ENCODE assay signal across 10 cellular contexts in genomic region chr16:3183445-3184139, GRCh38. TPM values are rescaled to one million over a fixed set of nuclear protein-coding genes. Genes with fewer than 3 reads are reported as not detected.
A peak's percentile ranks its signal among the peaks of the same experiment; 100 is the strongest.
DNase-seq lines count a peak whose midpoint lies in the region; ATAC-seq and TF ChIP-seq lines count a peak whose summit lies in the region.
"Had no signal": no experiment of that assay in that cellular context is flagged by ENCODE, and none has a peak within 500 bp of the region (broad histone marks: within the 10 kb centered on the region; RNA-seq: fewer than 3 reads in every experiment).

No MANE protein-coding gene starts in this region.

- peaks cover 21 to 40% (median 28%) of the 10 kb centered on the region in 4 donors for H3K4me1 Mint-ChIP-seq in naive thymus-derived CD8-positive, alpha-beta T cell

- peak; percentile 19 to 25 for ATAC-seq in naive thymus-derived CD8-positive, alpha-beta T cell
- no peak for ATAC-seq in HG02970 (IDR thresholded peaks at IDR 0.05; ENCODE audit: low FRiP score, unreplicated experiment)

- H3K4me1 ChIP-seq in BLaER1, result no peaks in the 10 kb centered on the region
- H3K4me1 ChIP-seq in OCI-LY7 (ENCODE audit: insufficient read depth, low read length, poor library complexity, severe bottlenecking), result no peaks in the 10 kb centered on the region

- peaks cover 10% of the 10 kb centered on the region; the same call in 1 of the 2 replicates for H3K36me3 ChIP-seq in BLaER1
- H3K36me3 ChIP-seq in OCI-LY7 (ENCODE audit: insufficient read depth, low read length), result no peaks in the 10 kb centered on the region

- DNase-seq in choroid plexus epithelial cell (ENCODE audit: low read depth) (no peak), T-helper 9 cell (no peak), OCI-LY7 (ENCODE audit: low spot score) (no peak), GM13977 (ENCODE audit: low spot score) (no peak)
- no peak for DNase-seq in naive thymus-derived CD8-positive, alpha-beta T cell

- H3K27me3 Mint-ChIP-seq in naive thymus-derived CD8-positive, alpha-beta T cell, result peaks cover 37 to 79% (median 68%) of the 10 kb centered on the region in 5 donors

- peaks cover 0 to 14% (median 0%) of the 10 kb centered on the region in 9 donors for H3K9me3 Mint-ChIP-seq in naive thymus-derived CD8-positive, alpha-beta T cell

- no peaks in the 10 kb centered on the region for H3K9me2 ChIP-seq in OCI-LY7 (ENCODE audit: insufficient read depth, low read length)

- peaks cover 94% of the 10 kb centered on the region for H3K27me3 ChIP-seq in BLaER1

- TF ChIP-seq CTCF in choroid plexus epithelial cell (conservative IDR thresholded peaks at IDR 0.05; ENCODE audit: low read depth, low read length) (no peak), OCI-LY7 (conservative IDR thresholded peaks at IDR 0.05; ENCODE audit: low read length) (no peak), GM13977 (IDR thresholded peaks at IDR 0.05; ENCODE audit: extremely low read depth, insufficient read depth, missing control alignments) (no peak)

- peak overlapping the region; percentile 51 for H3K4me3 ChIP-seq in BLaER1
- H3K4me3 ChIP-seq in choroid plexus epithelial cell (ENCODE audit: low read depth, low read length), result peak overlapping the region; percentile 49
- no peak overlapping the region for H3K4me3 ChIP-seq in OCI-LY7 (ENCODE audit: low read depth, low read length, poor library complexity, severe bottlenecking)
- H3K4me3 ChIP-seq: SK-N-MC had no signal

- no peak overlapping the region for H3K4me2 ChIP-seq in BLaER1
- H3K4me2 ChIP-seq in OCI-LY7 (ENCODE audit: low read length), result no peak overlapping the region

- intact Hi-C loops in OCI-LY7 (cut with micrococcal nuclease; ENCODE audit: unreplicated experiment), result no loop called here

- TF ChIP-seq RAD21 in Ishikawa (IDR thresholded peaks at IDR 0.05; ENCODE audit: low read depth), result no peak

- H3K4me3 Mint-ChIP-seq in naive thymus-derived CD8-positive, alpha-beta T cell, result peak overlapping the region; percentile 70 to 90 (median 84)

- H3K9me3 ChIP-seq in BLaER1 (peaks cover 74% of the 10 kb centered on the region), OCI-LY7 (ENCODE audit: low read length) (no peaks in the 10 kb centered on the region)

- peak overlapping the region in 3 of 10 donors; percentile 21 to 82 (median 65) for H3K27ac Mint-ChIP-seq in naive thymus-derived CD8-positive, alpha-beta T cell

- H3K27ac ChIP-seq in BLaER1 (no peak overlapping the region), OCI-LY7 (ENCODE audit: low read depth, low read length, poor library complexity, severe bottlenecking) (no peak overlapping the region)
- H3K27ac ChIP-seq: dorsolateral prefrontal cortex, SK-N-MC had no signal

- H4K20me1 ChIP-seq in BLaER1 (no peaks in the 10 kb centered on the region), OCI-LY7 (ENCODE audit: insufficient read depth, low read length) (no peaks in the 10 kb centered on the region)

- H3K9ac ChIP-seq in BLaER1, result no peak overlapping the region

- TF ChIP-seq EP300 in Ishikawa (IDR thresholded peaks at IDR 0.05; ENCODE audit: borderline replicate concordance), result no peak

- BruUV-seq in OCI-LY7 (replicated peaks; lab: Mats Ljungman, UMichigan), result no TSS peak

- POLR2A ChIA-PET in naive thymus-derived CD8-positive, alpha-beta T cell (lab: Charles Lee), result interaction anchor here (0.6 to 3.2 kb wide), 17 partner anchors 12 to 317 kb away, joined by 3 to 22 read pairs (median 6); partner anchors contain the start of genes CLUAP1, NAA60, TIGD7 and ZNF200
- POLR2A ChIA-PET in OCI-LY7 (lab: Charles Lee), result no interaction called here

- no peak overlapping the region for H2AFZ ChIP-seq in OCI-LY7 (ENCODE audit: low read length)

- no peaks in the 10 kb centered on the region for H3K79me2 ChIP-seq in OCI-LY7 (ENCODE audit: insufficient read depth, low read depth, low read length)

- peaks cover 0 to 5% (median 4%) of the 10 kb centered on the region in 3 donors for H3K36me3 Mint-ChIP-seq in naive thymus-derived CD8-positive, alpha-beta T cell

- CTCF ChIA-PET in OCI-LY7 (lab: Charles Lee; ENCODE audit: unreplicated experiment), result no interaction called here

- in situ Hi-C loops in GM13977 (cut with MboI; ENCODE audit: low pct_unique_long_range_greater_than_20kb, low sequenced_read_pairs, unreplicated experiment), result no loop called here

TF ChIP-seq in Ishikawa, 13 proteins besides CTCF, POLR2A, EP300 and RAD21:
- TF ChIP-seq TAF1 (IDR thresholded peaks at IDR 0.05; ENCODE audit: low read depth) (no peak), ZBTB7A (IDR thresholded peaks at IDR 0.05; ENCODE audit: low read depth) (0 out of 2 replicates have a peak, but pooled peaks have one; percentile 68)
TF ChIP-seq in Ishikawa: peak in this region for 1.

RNA-seq across cellular contexts. Expression of gene OR1F1, which starts 4.4 kb away (rescaled TPM):
- total RNA-seq in naive thymus-derived CD8-positive, alpha-beta T cell, result not detected
- not detected for polyA plus RNA-seq in naive thymus-derived CD8-positive, alpha-beta T cell
- not detected in 2 replicates for total RNA-seq in OCI-LY7 (2014; rRNA removed; shearing (Covaris generic))
- not detected in 2 replicates for total RNA-seq in OCI-LY7 (2022)

RNA-seq across cellular contexts. Expression of gene ZNF213, which starts 48.8 kb away (rescaled TPM):
- 1 to 10 TPM; 8.9 to 9.2 TPM for total RNA-seq in naive thymus-derived CD8-positive, alpha-beta T cell
- polyA plus RNA-seq in naive thymus-derived CD8-positive, alpha-beta T cell, result 1 to 10 TPM in 1 of 3 donors, under 1 TPM in 2; 0.27 to 2.5 (median 0.90) TPM
- total RNA-seq in OCI-LY7 (2014; rRNA removed; shearing (Covaris generic)), result 3.4 and 4.8 TPM in 2 replicates
- total RNA-seq in OCI-LY7 (2022), result 8.5 and 9.1 TPM in 2 replicates

RNA-seq across cellular contexts. Expression of gene ZNF200, which starts 51.4 kb away (rescaled TPM):
- 10 to 100 TPM; 24.5 to 25.8 TPM for total RNA-seq in naive thymus-derived CD8-positive, alpha-beta T cell
- polyA plus RNA-seq in naive thymus-derived CD8-positive, alpha-beta T cell, result 10 to 100 TPM in 2 of 3 donors, 1 to 10 TPM in 1; 6.8 to 14.3 (median 13.9) TPM
- 19.8 and 26.2 TPM in 2 replicates for total RNA-seq in OCI-LY7 (2014; rRNA removed; shearing (Covaris generic))
- total RNA-seq in OCI-LY7 (2022), result 13.9 TPM in 2 replicates
